Comparison of ENCODE assay signal across 1 cellular context in genomic region chrX:23637187-23637586, GRCh38.
TF ChIP-seq lines count a peak whose summit lies in the region.

No MANE protein-coding gene starts in this region.

TF ChIP-seq in IMR-90, 13 proteins besides CTCF, POLR2A, EP300 and RAD21:
- no peak for TF ChIP-seq MAFK (IDR thresholded peaks at IDR 0.05; ENCODE audit: low read depth, low read length)
